Comparison of ENCODE assay signal across 1 cellular context in the genomic region with DNA sequence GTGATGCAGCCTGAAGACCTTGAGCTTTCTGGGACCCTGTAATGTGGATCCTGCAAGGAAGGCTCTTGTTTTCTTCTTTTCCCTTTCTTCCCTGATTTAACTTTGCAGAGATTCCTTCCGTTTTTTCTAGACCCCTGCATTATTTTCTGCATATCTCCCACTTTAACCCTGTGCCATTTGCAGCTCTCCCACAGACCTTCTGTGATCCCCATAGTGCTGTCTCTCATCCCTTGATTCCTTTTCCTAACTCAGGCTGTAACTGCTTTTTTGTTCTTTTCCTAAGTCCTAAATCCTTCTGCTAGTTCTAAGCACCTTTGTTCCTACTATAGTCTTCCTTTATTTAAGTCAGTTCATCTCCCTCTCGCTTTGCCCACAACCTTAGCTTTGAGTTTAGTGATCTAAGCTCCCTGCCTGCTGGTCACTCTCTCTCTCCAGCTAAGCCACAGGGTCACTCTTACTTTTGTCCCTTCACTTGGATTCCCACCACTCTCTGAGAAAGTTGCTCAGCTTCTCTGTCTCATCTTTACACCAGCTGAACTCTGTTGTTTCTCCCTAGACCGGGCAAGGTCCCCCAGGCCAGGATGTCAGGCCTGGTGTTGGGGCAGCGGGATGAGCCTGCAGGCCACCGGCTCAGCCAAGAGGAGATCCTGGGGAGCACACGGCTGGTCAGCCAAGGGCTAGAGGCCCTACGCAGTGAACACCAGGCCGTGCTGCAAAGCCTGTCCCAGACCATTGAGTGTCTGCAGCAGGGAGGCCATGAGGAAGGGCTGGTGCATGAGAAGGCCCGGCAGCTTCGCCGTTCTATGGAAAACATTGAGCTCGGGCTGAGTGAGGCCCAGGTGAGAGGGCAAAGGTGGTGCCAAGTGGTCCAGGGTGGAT.
TF ChIP-seq lines count a peak whose summit lies in the region.

No MANE protein-coding gene starts in this region.

TF ChIP-seq in HepG2, 621 proteins besides CTCF, POLR2A, EP300 and RAD21 (continued from another document and continues in another):
- TF ChIP-seq AHDC1 (CRISPR knock-in tag; IDR thresholded peaks at IDR 0.05; ENCODE audit: borderline replicate concordance) (no peak), ZMYM2 (CRISPR knock-in tag; IDR thresholded peaks at IDR 0.05) (no peak), SMARCC2 (IDR thresholded peaks at IDR 0.05) (no peak), ZNF207 (IDR thresholded peaks at IDR 0.05; ENCODE audit: borderline replicate concordance) (no peak), ZFY (CRISPR knock-in tag; IDR thresholded peaks at IDR 0.05) (peak; percentile 39; the same call in 1 of the 2 replicates), GZF1 (CRISPR knock-in tag; IDR thresholded peaks at IDR 0.05) (no peak), RXRA (CRISPR knock-in tag; IDR thresholded peaks at IDR 0.05) (peak; percentile 65; the same call in 1 of the 2 replicates), SNAPC2 (CRISPR knock-in tag; IDR thresholded peaks at IDR 0.05) (no peak), ZNF687 (CRISPR knock-in tag; IDR thresholded peaks at IDR 0.05) (peak; percentile 82), KIAA2018 (CRISPR knock-in tag; IDR thresholded peaks at IDR 0.05; ENCODE audit: borderline replicate concordance) (no peak), RBM39 (IDR thresholded peaks at IDR 0.05; ENCODE audit: low read depth, low read length, poor library complexity, severe bottlenecking) (no peak), ZSCAN12 (CRISPR knock-in tag; IDR thresholded peaks at IDR 0.05) (no peak), KMT2B (CRISPR knock-in tag; IDR thresholded peaks at IDR 0.05) (no peak), ZNF383 (CRISPR knock-in tag; IDR thresholded peaks at IDR 0.05; ENCODE audit: borderline replicate concordance) (no peak), BCL6 (CRISPR knock-in tag; IDR thresholded peaks at IDR 0.05) (0 out of 2 replicates have a peak, but pooled peaks have one; percentile 15), ZNF180 (CRISPR knock-in tag; IDR thresholded peaks at IDR 0.05; ENCODE audit: borderline replicate concordance, low read depth) (no peak), THAP8 (CRISPR knock-in tag; IDR thresholded peaks at IDR 0.05; ENCODE audit: borderline replicate concordance) (no peak), ERF (CRISPR knock-in tag; IDR thresholded peaks at IDR 0.05) (no peak; the same call in 1 of the 2 replicates), ZNF235 (CRISPR knock-in tag; IDR thresholded peaks at IDR 0.05; ENCODE audit: borderline replicate concordance) (no peak), NR1H2 (CRISPR knock-in tag; IDR thresholded peaks at IDR 0.05; ENCODE audit: borderline replicate concordance, low read depth) (no peak), ZNF263 (CRISPR knock-in tag; IDR thresholded peaks at IDR 0.05) (peak; percentile 97), ATAD3A (CRISPR knock-in tag; IDR thresholded peaks at IDR 0.05) (no peak), FOXO1 (CRISPR knock-in tag; IDR thresholded peaks at IDR 0.05) (peak; percentile 40; the same call in 1 of the 2 replicates), HNF1B (CRISPR knock-in tag; IDR thresholded peaks at IDR 0.05) (peak; percentile 40; the same call in 1 of the 2 replicates), ZNF569 (CRISPR knock-in tag; IDR thresholded peaks at IDR 0.05; ENCODE audit: borderline replicate concordance) (peak; percentile 12; the same call in 1 of the 2 replicates)
- TF ChIP-seq, protein P1, sequence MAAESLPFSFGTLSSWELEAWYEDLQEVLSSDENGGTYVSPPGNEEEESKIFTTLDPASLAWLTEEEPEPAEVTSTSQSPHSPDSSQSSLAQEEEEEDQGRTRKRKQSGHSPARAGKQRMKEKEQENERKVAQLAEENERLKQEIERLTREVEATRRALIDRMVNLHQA (CRISPR knock-in tag; IDR thresholded peaks at IDR 0.05) = no peak
- TF ChIP-seq, protein P2, sequence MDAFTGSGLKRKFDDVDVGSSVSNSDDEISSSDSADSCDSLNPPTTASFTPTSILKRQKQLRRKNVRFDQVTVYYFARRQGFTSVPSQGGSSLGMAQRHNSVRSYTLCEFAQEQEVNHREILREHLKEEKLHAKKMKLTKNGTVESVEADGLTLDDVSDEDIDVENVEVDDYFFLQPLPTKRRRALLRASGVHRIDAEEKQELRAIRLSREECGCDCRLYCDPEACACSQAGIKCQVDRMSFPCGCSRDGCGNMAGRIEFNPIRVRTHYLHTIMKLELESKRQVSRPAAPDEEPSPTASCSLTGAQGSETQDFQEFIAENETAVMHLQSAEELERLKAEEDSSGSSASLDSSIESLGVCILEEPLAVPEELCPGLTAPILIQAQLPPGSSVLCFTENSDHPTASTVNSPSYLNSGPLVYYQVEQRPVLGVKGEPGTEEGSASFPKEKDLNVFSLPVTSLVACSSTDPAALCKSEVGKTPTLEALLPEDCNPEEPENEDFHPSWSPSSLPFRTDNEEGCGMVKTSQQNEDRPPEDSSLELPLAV (CRISPR knock-in tag; conservative IDR thresholded peaks at IDR 0.05; ENCODE audit: low read depth) = no peak
